In the genomic region with DNA sequence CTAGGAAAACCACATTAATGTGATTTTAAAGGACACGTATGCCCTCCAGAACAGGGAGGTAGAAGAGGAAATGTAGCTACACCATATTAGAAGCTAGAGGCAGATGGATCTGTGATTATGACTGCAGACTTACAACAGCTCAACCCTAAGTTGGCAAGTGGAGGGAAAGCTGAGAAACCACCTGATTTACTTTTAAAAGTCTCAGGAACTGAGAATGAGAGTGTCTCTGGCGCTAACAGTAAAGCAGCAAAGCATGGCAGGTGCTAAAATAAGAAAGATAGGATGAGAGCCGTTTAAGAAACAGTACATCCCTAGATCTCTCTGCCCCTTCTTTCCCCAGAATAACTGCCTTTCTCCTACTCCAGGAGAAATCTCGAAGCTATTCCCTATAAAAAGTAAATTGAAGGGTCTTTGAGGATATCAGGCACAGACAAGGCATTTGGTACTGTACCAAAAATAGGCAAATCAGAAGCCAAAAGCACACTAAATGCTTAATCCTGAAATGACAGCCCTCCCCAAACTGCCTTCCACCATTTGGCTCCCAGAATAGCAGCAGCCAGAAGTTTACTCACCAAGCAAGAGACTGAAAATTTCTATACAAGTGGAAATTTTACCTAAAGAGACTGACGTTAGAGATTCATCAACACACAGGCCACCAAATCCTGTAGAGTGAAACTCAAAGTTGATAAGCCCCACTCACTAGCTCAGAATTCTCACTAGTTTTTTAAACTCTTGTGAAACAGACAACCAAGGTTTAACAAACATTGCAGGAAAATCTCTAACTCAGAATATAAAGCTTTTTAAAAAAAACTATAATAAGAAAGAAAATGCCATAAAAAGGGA, we compare ENCODE assay signal across 15 cellular contexts. TPM values are rescaled to one million over a fixed set of nuclear protein-coding genes. Genes with fewer than 3 reads are reported as not detected.
DNase-seq lines count a peak whose midpoint lies in the region; ATAC-seq and TF ChIP-seq lines count a peak whose summit lies in the region.
"Had no signal": no experiment of that assay in that cellular context is flagged by ENCODE, and none has a peak within 500 bp of the region (broad histone marks: within the 10 kb centered on the region; RNA-seq: fewer than 3 reads in every experiment).

No MANE protein-coding gene starts in this region.

- peak overlapping the region in 2 of 4 donors; percentile 80 to 87 for H3K4me3 Mint-ChIP-seq in CD4-positive, CD25-positive, alpha-beta regulatory T cell
- H3K4me3 Mint-ChIP-seq in endodermal cell, result no peak overlapping the region
- H3K4me3 Mint-ChIP-seq: brain had no signal

- peak overlapping the region; percentile 86 for H3K4me3 ChIP-seq in CD4-positive, CD25-positive, alpha-beta regulatory T cell (ENCODE audit: low read depth, low read length)
- H3K4me3 ChIP-seq in fibroblast of the aortic adventitia (ENCODE audit: low read depth, low read length) (no peak overlapping the region), endodermal cell (ENCODE audit: low read length) (no peak overlapping the region)

- no peak for DNase-seq in CD4-positive, CD25-positive, alpha-beta regulatory T cell
- peak; percentile 33 for DNase-seq in fibroblast of the aortic adventitia (ENCODE audit: low read depth)
- DNase-seq in cardiac septum (ENCODE audit: low spot score), result no peak
- DNase-seq in DMS53 treated with DMSO at 0.1 percent for 48 hours (lab: John Stamatoyannopoulos, UW; ENCODE audit: unreplicated experiment), result no peak
- DNase-seq in NCI-H1694 treated with DMSO at 0.1 percent for 48 hours (lab: John Stamatoyannopoulos, UW), result no peak
- DNase-seq in endodermal cell, result no peak
- DNase-seq: activated CD4-positive, CD25-positive, alpha-beta regulatory T cell treated with anti-CD3 and anti-CD28 coated beads, Interleukin-2, amount 50 U/mL, for 72 hours; activated T-cell treated with anti-CD3 and anti-CD28 coated beads, Interleukin-2, amount 50 U/mL, for 72 hours; BE2C; GF-D8; heart right ventricle; NCI-H2107 had no signal

- intact Hi-C loops in cardiac septum (cut with DNase I), result no loop called here

- no peaks in the 10 kb centered on the region for H3K9me3 Mint-ChIP-seq in CD4-positive, CD25-positive, alpha-beta regulatory T cell
- H3K9me3 Mint-ChIP-seq in endodermal cell, result no peaks in the 10 kb centered on the region
- H3K9me3 Mint-ChIP-seq: brain had no signal

- no peaks in the 10 kb centered on the region for H3K36me3 Mint-ChIP-seq in CD4-positive, CD25-positive, alpha-beta regulatory T cell
- H3K36me3 Mint-ChIP-seq in endodermal cell (ENCODE audit: low read depth), result no peaks in the 10 kb centered on the region
- H3K36me3 Mint-ChIP-seq: brain had no signal

- H3K27me3 Mint-ChIP-seq in CD4-positive, CD25-positive, alpha-beta regulatory T cell, result peaks cover 4% of the 10 kb centered on the region
- H3K27me3 Mint-ChIP-seq in endodermal cell (ENCODE audit: insufficient read depth), result peaks cover 6% of the 10 kb centered on the region

- TF ChIP-seq CTCF in fibroblast of the aortic adventitia (IDR thresholded peaks at IDR 0.05; ENCODE audit: insufficient read depth, low read length), result no peak
- no peak for TF ChIP-seq CTCF in endodermal cell (conservative IDR thresholded peaks at IDR 0.05)

- ATAC-seq in CD4-positive, CD25-positive, alpha-beta regulatory T cell (ENCODE audit: low read depth in 2 of 2), result peak in 1 of 2 donors; percentile 59
- ATAC-seq in GM19043 (IDR thresholded peaks at IDR 0.05; ENCODE audit: low read depth, unreplicated experiment) (peak; percentile 64), HG03378 (IDR thresholded peaks at IDR 0.05; ENCODE audit: unreplicated experiment) (peak; percentile 64)
- ATAC-seq: heart right ventricle had no signal

- H3K27ac Mint-ChIP-seq in CD4-positive, CD25-positive, alpha-beta regulatory T cell, result peak overlapping the region in 2 of 3 donors; percentile 91 to 92
- no peak overlapping the region for H3K27ac Mint-ChIP-seq in endodermal cell
- H3K27ac Mint-ChIP-seq: brain had no signal

- WGBS in endodermal cell (ENCODE audit: insufficient coverage in 1 of 2, insufficient read length in 1 of 2), 2 experiments, result 63 to 88% methylated on average over 1 to 5 of the region's 5 CpGs

- H3K36me3 ChIP-seq in CD4-positive, CD25-positive, alpha-beta regulatory T cell (ENCODE audit: control insufficient read depth, insufficient read depth, low read length), result no peaks in the 10 kb centered on the region
- H3K36me3 ChIP-seq in endodermal cell (ENCODE audit: control insufficient read depth, insufficient read depth, low read length), result no peaks in the 10 kb centered on the region
- H3K36me3 ChIP-seq: BE2C, heart right ventricle had no signal

- H3K27me3 ChIP-seq in CD4-positive, CD25-positive, alpha-beta regulatory T cell (ENCODE audit: control insufficient read depth, insufficient read depth, low read length), result no peaks in the 10 kb centered on the region
- no peaks in the 10 kb centered on the region for H3K27me3 ChIP-seq in endodermal cell (ENCODE audit: control insufficient read depth, insufficient read depth, low read length, poor library complexity, severe bottlenecking)
- H3K27me3 ChIP-seq: BE2C had no signal

- H3K27ac ChIP-seq in CD4-positive, CD25-positive, alpha-beta regulatory T cell (ENCODE audit: insufficient read depth, low read length, poor library complexity, severe bottlenecking), result peak overlapping the region; percentile 28
- H3K27ac ChIP-seq in endodermal cell (ENCODE audit: low read depth, low read length), result no peak overlapping the region

- H3K9ac ChIP-seq in endodermal cell (ENCODE audit: extremely low read depth, low read length, poor library complexity, severe bottlenecking), result no peak overlapping the region

- no peaks in the 10 kb centered on the region for H3K9me3 ChIP-seq in CD4-positive, CD25-positive, alpha-beta regulatory T cell (ENCODE audit: control insufficient read depth in 2 of 2, low read length in 2 of 2)
- no peaks in the 10 kb centered on the region for H3K9me3 ChIP-seq in endodermal cell (ENCODE audit: control insufficient read depth, low read length)
- H3K9me3 ChIP-seq: heart right ventricle had no signal

- H3K4me1 ChIP-seq in CD4-positive, CD25-positive, alpha-beta regulatory T cell (ENCODE audit: control insufficient read depth, insufficient read depth, low read length, poor library complexity, severe bottlenecking), result no peaks in the 10 kb centered on the region
- peaks cover 4% of the 10 kb centered on the region for H3K4me1 ChIP-seq in endodermal cell (ENCODE audit: control insufficient read depth, insufficient read depth, low read length)
- H3K4me1 ChIP-seq: BE2C, heart right ventricle had no signal

- peaks cover 3 to 38% (median 8%) of the 10 kb centered on the region in 4 donors for H3K4me1 Mint-ChIP-seq in CD4-positive, CD25-positive, alpha-beta regulatory T cell
- peaks cover 13% of the 10 kb centered on the region for H3K4me1 Mint-ChIP-seq in endodermal cell
- H3K4me1 Mint-ChIP-seq: brain had no signal

RNA-seq across cellular contexts. Expression of a gene that starts 34.3 kb away (rescaled TPM):
- total RNA-seq in CD4-positive, CD25-positive, alpha-beta regulatory T cell, result 89.7 TPM
- 10 to 100 TPM; 14.2 to 20.3 (median 17.6) TPM for polyA plus RNA-seq in CD4-positive, CD25-positive, alpha-beta regulatory T cell
- total RNA-seq in fibroblast of the aortic adventitia (ENCODE audit: low replicate concordance), result 41.6 and 73.8 TPM in 2 replicates
- 12.7 TPM for total RNA-seq in cardiac septum
- 10 to 100 TPM; 16.4 to 19.1 TPM for total RNA-seq in endodermal cell
- 3.8 TPM for polyA plus RNA-seq in endodermal cell (2013, experiment 1 of 2)
- 3.4 TPM for polyA plus RNA-seq in endodermal cell (2013, experiment 2 of 2)
